8 cellular contexts compared by ENCODE assay signal in genomic region chr19:21328885-21329605, GRCh38. TPM values are rescaled to one million over a fixed set of nuclear protein-coding genes. Genes with fewer than 3 reads are reported as not detected.
DNase-seq lines count a peak whose midpoint lies in the region; ATAC-seq, FAIRE-seq and TF ChIP-seq lines count a peak whose summit lies in the region.

TSS of gene ZNF708 (minus strand) at chr19:21329410. CDS start at chr19:21329212, 198 bp downstream.

- no peaks in the 10 kb centered on the region for H3F3A ChIP-seq in smooth muscle cell (ENCODE audit: low read depth)

- WGBS in smooth muscle cell (ENCODE audit: low lambda C conversion rate), result 39% methylated on average over 32 of the region's 32 CpGs

- intact Hi-C loops in breast epithelium (cut with DNase I; ENCODE audit: low total_unique reads), result no loop called here

- peak within 1 kb of the TSS; percentile 69 to 80 (median 76) for H3K4me3 ChIP-seq in breast epithelium
- H3K4me3 ChIP-seq in smooth muscle cell, result peak within 1 kb of the TSS; percentile 91

- H3K27me3 ChIP-seq in breast epithelium, result no peaks in the 10 kb centered on the region
- H3K27me3 ChIP-seq in smooth muscle cell (ENCODE audit: low read depth), result no peaks in the 10 kb centered on the region

- FAIRE-seq in A204.1 (lab: Jason Lieb, UNC), result peak; percentile 78

- peaks cover 0 to 9% of the 10 kb centered on the region in 2 donors for H3K9me3 ChIP-seq in breast epithelium
- H3K9me3 ChIP-seq in smooth muscle cell (replicated peaks; ENCODE audit: low read depth), result no peaks in the 10 kb centered on the region

- TF ChIP-seq CTCF in VCaP (conservative IDR thresholded peaks at IDR 0.05) (no peak), breast epithelium (IDR thresholded peaks at IDR 0.05) (no peak), smooth muscle cell (IDR thresholded peaks at IDR 0.05; ENCODE audit: borderline replicate concordance, insufficient read depth, poor library complexity, severe bottlenecking) (no peak)

- peaks cover 0 to 5% of the 10 kb centered on the region in 2 donors for H3K4me1 ChIP-seq in breast epithelium
- peaks cover 7% of the 10 kb centered on the region for H3K4me1 ChIP-seq in smooth muscle cell (ENCODE audit: low read depth)

- H3K79me2 ChIP-seq in smooth muscle cell (ENCODE audit: low read depth), result peaks cover 47% of the 10 kb centered on the region

- TF ChIP-seq POLR2A in breast epithelium (IDR thresholded peaks at IDR 0.05), result peak; percentile 50

- peak; percentile 85 for DNase-seq in NCI-H2171 treated with DMSO at 0.1 percent for 48 hours (lab: John Stamatoyannopoulos, UW)
- peak; percentile 88 to 92 for DNase-seq in breast epithelium (ENCODE audit: low spot score in 2 of 2)
- peak; percentile 92 for DNase-seq in iPS-NIHi11 (ENCODE audit: low spot score)
- DNase-seq in smooth muscle cell (lab: John Stamatoyannopoulos, UW; ENCODE audit: unreplicated experiment), result peak; percentile 5

- H3K27ac ChIP-seq in VCaP (peak within 1 kb of the TSS; percentile 83), breast epithelium (peak within 1 kb of the TSS; percentile 94 to 98), smooth muscle cell (ENCODE audit: low read depth) (peak within 1 kb of the TSS; percentile 93)

- H4K20me1 ChIP-seq in smooth muscle cell (ENCODE audit: low read depth), result peaks cover 7% of the 10 kb centered on the region

- H3K36me3 ChIP-seq in breast epithelium, result no peaks in the 10 kb centered on the region
- H3K36me3 ChIP-seq in smooth muscle cell (ENCODE audit: low read depth), result peaks cover 4% of the 10 kb centered on the region

- peak within 1 kb of the TSS; percentile 88 for H2AFZ ChIP-seq in smooth muscle cell (ENCODE audit: low read depth)

- peak within 1 kb of the TSS; percentile 89 for H3K4me2 ChIP-seq in smooth muscle cell

- H3K9ac ChIP-seq in smooth muscle cell (ENCODE audit: low read depth), result peak within 1 kb of the TSS; percentile 95

- ATAC-seq in GM18861 (IDR thresholded peaks at IDR 0.05; ENCODE audit: unreplicated experiment) (peak; percentile 99), HG03097 (IDR thresholded peaks at IDR 0.05; ENCODE audit: low FRiP score, unreplicated experiment) (peak; percentile 99)

RNA-seq across cellular contexts. Expression of gene ZNF708, which starts in this region (rescaled TPM):
- total RNA-seq in breast epithelium, result 10 to 100 TPM; 13.1 to 29.6 (median 22.6) TPM
- 11.3 and 12.1 TPM in 2 replicates for total RNA-seq in smooth muscle cell
- 0.65 and 1.5 TPM in 2 replicates for polyA plus RNA-seq in smooth muscle cell

Comparison
In these comparisons a context has a peak if more than half of its experiments do, and no peak if none do; other contexts are left out.
1. Peak in every context shown above with its lines: DNase-seq, ATAC-seq, H3K4me3 ChIP-seq and H3K27ac ChIP-seq.
2. DNase-seq: peak in every context shown above with its lines; median percentile 92 in iPS-NIHi11; 90 in breast epithelium; 85 in NCI-H2171 treated with DMSO at 0.1 percent for 48 hours; 5 in smooth muscle cell.